ENCODE assay signal across 30 cellular contexts in genomic region chr20:17798601-17799000, GRCh38.
"Had no signal": no experiment of that assay in that cellular context is flagged by ENCODE, and none has a peak within 500 bp of the region (broad histone marks: within the 10 kb centered on the region; RNA-seq: fewer than 3 reads in every experiment).

No MANE protein-coding gene starts in this region.

- H3K27ac Mint-ChIP-seq: activated CD4-positive, alpha-beta T cell treated with anti-CD3 and anti-CD28 coated beads, Interleukin-2, amount 10 ng/mL, durations not matched to agents 24 days and 14 days; activated CD8-positive, alpha-beta T cell treated with anti-CD3 and anti-CD28 coated beads for 36 hours; activated naive CD4-positive, alpha-beta T cell treated with anti-CD3 and anti-CD28 coated beads, Interleukin-2, amount 50 U/mL, for 24 hours; activated naive CD8-positive, alpha-beta T cell treated with anti-CD3 and anti-CD28 coated beads, Interleukin-2, amount 10 ng/mL, durations not matched to agents 7 days and 5 days; activated T-cell treated with anti-CD3 and anti-CD28 coated beads, Interleukin-2, amount 50 U/mL, for 72 hours; activated T-helper 17 cell treated with anti-CD3 and anti-CD28 coated beads, Interleukin-2, amount 50 U/mL, for 72 hours; T-helper 1 cell treated with Interleukin-12 subunit alpha and Interleukin-12 subunit beta and Interleukin-4 antibody, amounts not matched to agents 30 μg/mL and 1 μg/mL, for 36 hours; T-helper 2 cell treated with Interferon-gamma antibody and Interleukin-4, amounts not matched to agents 5 μg/mL and 100 μg/mL, for 36 hours had no signal

- H3K36me3 ChIP-seq: ascending aorta, SJCRH30 had no signal

- H3K4me3 ChIP-seq: ascending aorta, PC-9, SJCRH30, SK-N-MC had no signal

- H3K4me1 ChIP-seq: SJCRH30 had no signal

- H3K27ac ChIP-seq: ascending aorta, KMS-11, PC-9, SJCRH30, SK-N-MC had no signal

- H3K4me1 Mint-ChIP-seq: activated CD4-positive, alpha-beta T cell treated with anti-CD3 and anti-CD28 coated beads, Interleukin-2, amount 10 ng/mL, durations not matched to agents 24 days and 14 days; activated naive CD4-positive, alpha-beta T cell treated with anti-CD3 and anti-CD28 coated beads, Interleukin-2, amount 50 U/mL, for 24 hours had no signal

- H3K9me3 Mint-ChIP-seq: activated CD8-positive, alpha-beta T cell treated with anti-CD3 and anti-CD28 coated beads for 36 hours; activated naive CD8-positive, alpha-beta T cell treated with anti-CD3 and anti-CD28 coated beads, Interleukin-2, amount 10 ng/mL, durations not matched to agents 7 days and 5 days; activated T-helper 17 cell treated with anti-CD3 and anti-CD28 coated beads, Interleukin-2, amount 50 U/mL, for 72 hours; T-helper 1 cell treated with Interleukin-12 subunit alpha and Interleukin-12 subunit beta and Interleukin-4 antibody, amounts not matched to agents 30 μg/mL and 1 μg/mL, for 36 hours; T-helper 2 cell treated with Interferon-gamma antibody and Interleukin-4, amounts not matched to agents 5 μg/mL and 100 μg/mL, for 36 hours had no signal

- H3K4me3 Mint-ChIP-seq: activated CD4-positive, alpha-beta T cell treated with anti-CD3 and anti-CD28 coated beads, Interleukin-2, amount 10 ng/mL, durations not matched to agents 24 days and 14 days; activated CD8-positive, alpha-beta T cell treated with anti-CD3 and anti-CD28 coated beads for 36 hours; activated naive CD4-positive, alpha-beta T cell treated with anti-CD3 and anti-CD28 coated beads, Interleukin-2, amount 50 U/mL, for 24 hours; activated naive CD8-positive, alpha-beta T cell treated with anti-CD3 and anti-CD28 coated beads, Interleukin-2, amount 10 ng/mL, durations not matched to agents 7 days and 5 days; activated T-cell treated with anti-CD3 and anti-CD28 coated beads, Interleukin-2, amount 50 U/mL, for 72 hours; activated T-helper 17 cell treated with anti-CD3 and anti-CD28 coated beads, Interleukin-2, amount 50 U/mL, for 72 hours; T-helper 1 cell treated with Interleukin-12 subunit alpha and Interleukin-12 subunit beta and Interleukin-4 antibody, amounts not matched to agents 30 μg/mL and 1 μg/mL, for 36 hours; T-helper 2 cell treated with Interferon-gamma antibody and Interleukin-4, amounts not matched to agents 5 μg/mL and 100 μg/mL, for 36 hours had no signal

- DNase-seq: activated CD4-positive, alpha-beta T cell treated with anti-CD3 and anti-CD28 coated beads, Interleukin-2, amount 10 ng/mL, durations not matched to agents 24 days and 14 days; activated CD4-positive, alpha-beta T cell treated with anti-CD3 and anti-CD28 coated beads, Interleukin-2, amount 50 U/mL, for 4 hours; activated CD8-positive, alpha-beta T cell treated with anti-CD3 and anti-CD28 coated beads for 36 hours; activated gamma-delta T cell; activated naive CD4-positive, alpha-beta T cell treated with Interleukin-2 at 50 U/mL for 16 hours; activated naive CD8-positive, alpha-beta T cell treated with anti-CD3 and anti-CD28 coated beads, Interleukin-2, amount 10 ng/mL, durations not matched to agents 7 days and 5 days; activated T-cell treated with anti-CD3 and anti-CD28 coated beads, Interleukin-2, amount 50 U/mL, for 1 hour; activated T-cell treated with anti-CD3 and anti-CD28 coated beads, Interleukin-2, amount 50 U/mL, for 72 hours; amygdala; NCI-H1092 treated with DMSO at 0.1 percent for 48 hours; NCI-H1417; NCI-H146; NCI-H187; NCI-H2029 treated with DMSO at 0.1 percent for 48 hours; NCI-H2107; NCI-H2171; NCI-H510A; NCI-H526; NCI-H748 treated with DMSO at 0.1 percent for 48 hours; NK-92 treated with Interleukin-12 subunit alpha and Interleukin-12 subunit beta, amount 100 ng/mL, for 24 hours; SHP77; SJCRH30 had no signal

- H3K27me3 ChIP-seq: ascending aorta, SJCRH30 had no signal

- H3K36me3 Mint-ChIP-seq: activated naive CD8-positive, alpha-beta T cell treated with anti-CD3 and anti-CD28 coated beads, Interleukin-2, amount 10 ng/mL, durations not matched to agents 7 days and 5 days had no signal

- H3K9me3 ChIP-seq: ascending aorta, SJCRH30 had no signal

- ATAC-seq: activated CD8-positive, alpha-beta T cell treated with anti-CD3 and anti-CD28 coated beads for 36 hours; activated T-cell treated with anti-CD3 and anti-CD28 coated beads, Interleukin-2, amount 50 U/mL, for 72 hours; activated T-helper 17 cell treated with anti-CD3 and anti-CD28 coated beads, Interleukin-2, amount 50 U/mL, for 72 hours had no signal
